Comparison of ENCODE assay signal across 8 cellular contexts in the genomic region with DNA sequence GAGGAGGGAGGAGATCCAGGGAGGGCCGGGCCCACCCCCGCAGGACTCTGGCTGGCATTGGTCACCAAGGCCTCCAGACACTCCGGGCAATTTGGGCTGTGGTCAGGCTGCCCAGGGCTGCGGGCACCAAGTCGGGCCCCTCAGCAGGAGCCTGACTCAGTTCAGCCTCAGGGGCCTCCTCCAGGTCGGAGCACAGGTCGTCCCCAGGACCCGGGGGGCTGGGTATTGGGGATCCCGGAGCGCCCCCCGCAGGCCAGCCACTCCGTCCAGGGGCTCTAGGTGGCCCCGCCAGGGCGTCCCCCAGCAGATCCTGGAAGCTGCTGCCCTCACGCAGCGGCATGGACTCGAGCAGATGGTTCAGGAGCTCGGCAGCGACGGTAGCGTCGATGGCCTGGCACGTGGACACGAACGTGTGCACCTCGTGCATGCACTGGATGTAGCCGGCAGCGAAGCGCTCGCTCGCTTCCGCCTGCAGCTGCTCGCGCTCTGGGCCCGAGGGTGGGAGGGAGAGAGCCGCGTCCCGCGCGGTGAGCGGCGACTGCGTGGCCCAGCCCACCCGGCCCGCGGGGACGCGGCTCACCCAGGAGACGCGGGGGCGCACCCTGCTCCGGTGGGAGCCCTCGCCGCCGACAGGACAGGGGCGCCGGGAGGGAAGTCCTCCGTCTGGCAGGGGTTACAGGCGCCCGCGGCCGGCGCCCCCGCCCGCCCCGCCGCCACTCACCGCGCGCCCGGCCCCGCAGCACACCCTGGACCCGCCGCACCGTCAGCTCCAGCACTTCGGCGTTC. TPM values are rescaled to one million over a fixed set of nuclear protein-coding genes. Genes with fewer than 3 reads are reported as not detected.
A peak's percentile ranks its signal among the peaks of the same experiment; 100 is the strongest.
DNase-seq lines count a peak whose midpoint lies in the region; ATAC-seq and TF ChIP-seq lines count a peak whose summit lies in the region.

No MANE protein-coding gene starts in this region.

- DNase-seq in CD1c-positive myeloid dendritic cell (ENCODE audit: extremely low spot score) (peak; percentile 53), Peyer's patch (peak in 2 of 3 donors; percentile 65 to 69), body of pancreas (peak; percentile 41 to 46 (median 42)), natural killer cell (peak; percentile 52), COLO829 (ENCODE audit: low spot score) (no peak), left lobe of liver (ENCODE audit: low spot score) (no peak)

- TF ChIP-seq POLR2A in Peyer's patch (IDR thresholded peaks at IDR 0.05) (no peak), body of pancreas (IDR thresholded peaks at IDR 0.05) (no peak)

- H3K27ac Mint-ChIP-seq in natural killer cell = no peak overlapping the region

- H3K36me3 Mint-ChIP-seq in natural killer cell = no peaks in the 10 kb centered on the region

- peak overlapping the region; percentile 73 to 95 (median 84) for H3K4me3 ChIP-seq in Peyer's patch
- no peak overlapping the region for H3K4me3 ChIP-seq in body of pancreas

- peak; percentile 5 for ATAC-seq in GM21723 (IDR thresholded peaks at IDR 0.05; ENCODE audit: unreplicated experiment)
- no peak for ATAC-seq in body of pancreas
- ATAC-seq in natural killer cell = peak; percentile 34 to 50 (median 48)
- ATAC-seq in left lobe of liver = no peak
- no peak for ATAC-seq in GM19351 (IDR thresholded peaks at IDR 0.05; ENCODE audit: unreplicated experiment)

- peaks cover 0 to 37% (median 15%) of the 10 kb centered on the region in 4 donors for H3K4me1 ChIP-seq in Peyer's patch
- peaks cover 55% of the 10 kb centered on the region for H3K4me1 ChIP-seq in body of pancreas

- no peaks in the 10 kb centered on the region for H3K9me3 Mint-ChIP-seq in natural killer cell

- no peaks in the 10 kb centered on the region for H3K36me3 ChIP-seq in Peyer's patch
- H3K36me3 ChIP-seq in body of pancreas (replicated peaks in 1 of 2; ENCODE audit: insufficient read depth in 1 of 2, low read depth in 2 of 2) = no peaks in the 10 kb centered on the region

- H3K27ac ChIP-seq in Peyer's patch (peak overlapping the region in 2 of 4 donors; percentile 54 to 83), body of pancreas (no peak overlapping the region)

- peaks cover 0 to 4% (median 0%) of the 10 kb centered on the region in 4 donors for H3K9me3 ChIP-seq in Peyer's patch
- no peaks in the 10 kb centered on the region for H3K9me3 ChIP-seq in body of pancreas

- 4 to 32% methylated on average over 12 to 58 of the region's 77 CpGs for WGBS in body of pancreas, 2 donors

- intact Hi-C loops in body of pancreas (cut with DNase I) (no loop called here), natural killer cell (cut with micrococcal nuclease) (loop anchor here (1.0 kb wide), 1 partner anchor 35 kb away; no protein-coding TSS in a partner anchor)

- no peak overlapping the region for H3K4me3 Mint-ChIP-seq in natural killer cell

- H3K27me3 Mint-ChIP-seq in natural killer cell (ENCODE audit: low read depth in 2 of 2) = peaks cover 0 to 15% of the 10 kb centered on the region in 2 donors

- TF ChIP-seq CTCF in Peyer's patch (IDR thresholded peaks at IDR 0.05) = no peak
- no peak for TF ChIP-seq CTCF in body of pancreas (IDR thresholded peaks at IDR 0.05)
- TF ChIP-seq CTCF in natural killer cell (IDR thresholded peaks at IDR 0.05) = no peak

- peaks cover 0 to 16% of the 10 kb centered on the region in 2 donors for H3K4me1 Mint-ChIP-seq in natural killer cell

- H3K27me3 ChIP-seq in Peyer's patch = no peaks in the 10 kb centered on the region
- H3K27me3 ChIP-seq in body of pancreas = no peaks in the 10 kb centered on the region

RNA-seq across cellular contexts. Expression of gene HES6, which starts 0.9 kb away (rescaled TPM):
- 100 to 1,000 TPM in 1 of 4 donors, 10 to 100 TPM in 3; 26.6 to 128 (median 51.1) TPM for total RNA-seq in Peyer's patch
- 10 to 100 TPM; 15.5 to 29.3 TPM for total RNA-seq in body of pancreas
- total RNA-seq in natural killer cell = 10 to 100 TPM; 11.3 to 15.4 (median 13.5) TPM
- total RNA-seq in left lobe of liver = 5.3 TPM

RNA-seq across cellular contexts. Expression of gene ILKAP, which starts 35.5 kb away (rescaled TPM):
- total RNA-seq in Peyer's patch (10 to 100 TPM; 35.7 to 52.4 (median 43.8) TPM), body of pancreas (10 to 100 TPM; 22.8 to 44.8 TPM), natural killer cell (100 to 1,000 TPM; 146 to 200 (median 183) TPM), left lobe of liver (20.1 TPM)

RNA-seq across cellular contexts. Expression of gene PER2, which starts 49.5 kb away (rescaled TPM):
- total RNA-seq in Peyer's patch (10 to 100 TPM; 15.6 to 65.2 (median 38.2) TPM), body of pancreas (10 to 100 TPM; 10.9 to 21.8 TPM), natural killer cell (10 to 100 TPM; 26.3 to 32.9 (median 32.6) TPM), left lobe of liver (8.0 TPM)

Comparison
In these comparisons a context has a peak if more than half of its experiments do, and no peak if none do; other contexts are left out.
1. DNase-seq: peak in CD1c-positive myeloid dendritic cell (single experiment), Peyer's patch (2 of 3), body of pancreas (4 of 4) and natural killer cell (single experiment); none in COLO829 (single experiment) and left lobe of liver (single experiment).
2. ATAC-seq: peak in GM21723 (single experiment) and natural killer cell (3 of 3); none in body of pancreas (single experiment), left lobe of liver (single experiment) and GM19351 (single experiment).
3. H3K4me3 ChIP-seq: peak in Peyer's patch (4 of 4); none in body of pancreas (0 of 2).